ENCODE assay signal across 14 cellular contexts in genomic region chr7:134684165-134684564, GRCh38. TPM values are rescaled to one million over a fixed set of nuclear protein-coding genes. Genes with fewer than 3 reads are reported as not detected.
A peak's percentile ranks its signal among the peaks of the same experiment; 100 is the strongest.
DNase-seq lines count a peak whose midpoint lies in the region; ATAC-seq, FAIRE-seq and TF ChIP-seq lines count a peak whose summit lies in the region.
"Had no signal": no experiment of that assay in that cellular context is flagged by ENCODE, and none has a peak within 500 bp of the region (broad histone marks: within the 10 kb centered on the region; RNA-seq: fewer than 3 reads in every experiment).

No MANE protein-coding gene starts in this region.

- FAIRE-seq in bronchial epithelial cell (lab: Jason Lieb, UNC): no peak
- FAIRE-seq in frontal cortex (lab: Jason Lieb, UNC): peak; percentile 34
- FAIRE-seq: G401.6, H54, K562 had no signal

- H3K9me3 ChIP-seq in IMR-90 (ENCODE audit: control insufficient read depth, insufficient read depth, low read length) (no peaks in the 10 kb centered on the region), neural progenitor cell (ENCODE audit: low read depth) (no peaks in the 10 kb centered on the region)

- TF ChIP-seq RAD21 in IMR-90 (IDR thresholded peaks at IDR 0.05; ENCODE audit: low read length): no peak

- H3K4ac ChIP-seq in IMR-90 (ENCODE audit: low read depth, low read length): no peak overlapping the region

- H3K4me1 ChIP-seq in IMR-90 (ENCODE audit: control insufficient read depth, insufficient read depth, low read length): peaks cover 10% of the 10 kb centered on the region
- H3K4me1 ChIP-seq in neural progenitor cell: no peaks in the 10 kb centered on the region

- no CpG with 5 or more reads among the region's 3 CpGs for WGBS in IMR-90 (ENCODE audit: extremely low coverage in 2 of 2, insufficient read length in 1 of 2), 2 experiments

- H3K14ac ChIP-seq in IMR-90 (replicated peaks; ENCODE audit: low read depth, low read length): no peak overlapping the region

- peaks cover 5% of the 10 kb centered on the region for H3K36me3 ChIP-seq in IMR-90 (ENCODE audit: control insufficient read depth, insufficient read depth, low read length)
- no peaks in the 10 kb centered on the region for H3K36me3 ChIP-seq in bronchial epithelial cell (ENCODE audit: control insufficient read depth, insufficient read depth, low read length)
- no peaks in the 10 kb centered on the region for H3K36me3 ChIP-seq in neural progenitor cell

- TF ChIP-seq CTCF in IMR-90 (conservative IDR thresholded peaks at IDR 0.05; ENCODE audit: low read depth, low read length): no peak
- no peak for TF ChIP-seq CTCF in bronchial epithelial cell (IDR thresholded peaks at IDR 0.05; ENCODE audit: insufficient read depth, low read length, severe bottlenecking)
- TF ChIP-seq CTCF in neural progenitor cell (IDR thresholded peaks at IDR 0.05): no peak

- H3K79me2 ChIP-seq in neural progenitor cell (ENCODE audit: low read depth): no peaks in the 10 kb centered on the region

- CTCF ChIA-PET in IMR-90 (lab: Yijun Ruan, JAX): no interaction called here

- POLR2A ChIA-PET in IMR-90 (lab: Charles Lee; ENCODE audit: unreplicated experiment): no interaction called here

- no peak overlapping the region for H3K27ac Mint-ChIP-seq in neural progenitor cell
- H3K27ac Mint-ChIP-seq: CD14-positive monocyte had no signal

- H3F3A ChIP-seq in neural progenitor cell (ENCODE audit: low read depth): no peaks in the 10 kb centered on the region

- dilution Hi-C loops in IMR-90 (cut with HindIII; ENCODE audit: low sequenced_read_pairs, unreplicated experiment): no loop called here

- H4K20me1 ChIP-seq in IMR-90 (ENCODE audit: insufficient read depth, low read length) (no peaks in the 10 kb centered on the region), neural progenitor cell (ENCODE audit: low read depth) (no peaks in the 10 kb centered on the region)

- no peaks in the 10 kb centered on the region for H3K27me3 Mint-ChIP-seq in neural progenitor cell (ENCODE audit: insufficient read depth, low read depth)

- H4K5ac ChIP-seq in IMR-90 (ENCODE audit: low read depth, low read length): no peak overlapping the region

- intact Hi-C loops in IMR-90 (cut with micrococcal nuclease): loop anchor here (10.0 kb wide), 2 partner anchors 871 to 961 kb away; partner anchors contain the start of gene NUP205

- H3K79me1 ChIP-seq in IMR-90 (ENCODE audit: low read depth in 1 of 2, low read length in 2 of 2): no peaks in the 10 kb centered on the region

- no peaks in the 10 kb centered on the region for H3K9me3 Mint-ChIP-seq in neural progenitor cell
- H3K9me3 Mint-ChIP-seq: CD14-positive monocyte; CD8-positive, alpha-beta memory T cell had no signal

- no peak overlapping the region for H2BK5ac ChIP-seq in IMR-90 (ENCODE audit: low read depth, low read length, poor library complexity, severe bottlenecking)

- H3K36me3 Mint-ChIP-seq in neural progenitor cell: peaks cover 7% of the 10 kb centered on the region

- H3K4me1 Mint-ChIP-seq in neural progenitor cell: no peaks in the 10 kb centered on the region
- H3K4me1 Mint-ChIP-seq: CD14-positive monocyte; CD8-positive, alpha-beta memory T cell had no signal

- ATAC-seq in IMR-90 (ENCODE audit: low read depth): no peak
- ATAC-seq: HCT116, K562 had no signal

- H4K91ac ChIP-seq in IMR-90 (ENCODE audit: insufficient read depth, low read depth, low read length): no peak overlapping the region

- H2AFZ ChIP-seq in IMR-90 (replicated peaks; ENCODE audit: low read length, poor library complexity) (no peak overlapping the region), neural progenitor cell (replicated peaks) (no peak overlapping the region)

- H3K9ac ChIP-seq in IMR-90 (ENCODE audit: low read depth, low read length) (no peak overlapping the region), neural progenitor cell (no peak overlapping the region)

- no peak overlapping the region for H2AK5ac ChIP-seq in IMR-90 (ENCODE audit: low read depth, low read length)

- no peak overlapping the region for H2BK20ac ChIP-seq in IMR-90 (ENCODE audit: low read depth, low read length)

- no peak overlapping the region for H3K4me3 Mint-ChIP-seq in neural progenitor cell
- H3K4me3 Mint-ChIP-seq: CD14-positive monocyte; CD8-positive, alpha-beta memory T cell had no signal

- no TSS peak for BruUV-seq in IMR-90 (replicated peaks; lab: Mats Ljungman, UMichigan)

- H2BK15ac ChIP-seq in IMR-90 (ENCODE audit: low read depth, low read length): no peak overlapping the region

- DNase-seq in ELR (ENCODE audit: low read depth) (peak; percentile 58), IMR-90 (peak; percentile 77), bronchial epithelial cell (ENCODE audit: low read depth) (peak; percentile 49), frontal cortex (ENCODE audit: low spot score in 2 of 2) (no peak), anterior cingulate cortex (lab: John Stamatoyannopoulos, UW) (no peak), NOMO-1 (lab: John Stamatoyannopoulos, UW; ENCODE audit: unreplicated experiment in 2 of 2) (no peak), neural progenitor cell (ENCODE audit: low spot score) (no peak)
- DNase-seq: CD8-positive, alpha-beta memory T cell; DMS53 had no signal

- no peak overlapping the region for H2AK9ac ChIP-seq in IMR-90 (replicated peaks; ENCODE audit: low read depth, low read length, poor library complexity)

- H3K23ac ChIP-seq in IMR-90 (ENCODE audit: low read depth, low read length): no peak overlapping the region

- H3K27me3 ChIP-seq in IMR-90 (ENCODE audit: control insufficient read depth, insufficient read depth, low read length) (no peaks in the 10 kb centered on the region), bronchial epithelial cell (ENCODE audit: control insufficient read depth, insufficient read depth, low read length) (no peaks in the 10 kb centered on the region), neural progenitor cell (no peaks in the 10 kb centered on the region)

- H3K56ac ChIP-seq in IMR-90 (ENCODE audit: extremely low read depth, insufficient read depth, low read length): no peak overlapping the region

- no peak for TF ChIP-seq POLR2A in IMR-90 (IDR thresholded peaks at IDR 0.05; ENCODE audit: low read depth, low read length)

- H3K27ac ChIP-seq in IMR-90 (ENCODE audit: insufficient read depth, low read length) (no peak overlapping the region), neural progenitor cell (no peak overlapping the region)

- no peak overlapping the region for H3K4me3 ChIP-seq in IMR-90 (ENCODE audit: insufficient read depth, low read depth, low read length)
- H3K4me3 ChIP-seq in bronchial epithelial cell (ENCODE audit: low read depth, low read length): no peak overlapping the region
- H3K4me3 ChIP-seq in neural progenitor cell: no peak overlapping the region
- H3K4me3 ChIP-seq: K562 had no signal

- no peak overlapping the region for H3K4me2 ChIP-seq in IMR-90 (ENCODE audit: low read depth, low read length)
- H3K4me2 ChIP-seq in neural progenitor cell: no peak overlapping the region

- no peak overlapping the region for H3K18ac ChIP-seq in IMR-90 (ENCODE audit: low read depth, low read length)

- H3K9me1 ChIP-seq in IMR-90 (ENCODE audit: insufficient read depth, low read length): peaks cover 7% of the 10 kb centered on the region; the same call in 1 of the 2 replicates

- in situ Hi-C loops in IMR-90 (cut with MboI; ENCODE audit: low sequenced_read_pairs): loop anchor here (10.0 to 25.0 kb wide), 3 partner anchors 481 to 878 kb away; partner anchors contain the start of gene NUP205

- no peak overlapping the region for H4K8ac ChIP-seq in IMR-90 (ENCODE audit: low read depth in 2 of 2, low read length in 2 of 2)

- no peak overlapping the region for H2BK120ac ChIP-seq in IMR-90 (ENCODE audit: low read depth, low read length)

TF ChIP-seq in IMR-90, 13 proteins besides CTCF, POLR2A, EP300 and RAD21:
- TF ChIP-seq ELK1 (IDR thresholded peaks at IDR 0.05; ENCODE audit: borderline replicate concordance, low read depth, low read length) (no peak), RCOR1 (IDR thresholded peaks at IDR 0.05; ENCODE audit: insufficient replicate concordance, low read length) (no peak), RFX5 (IDR thresholded peaks at IDR 0.05; ENCODE audit: low read depth, low read length) (no peak), CHD1 (IDR thresholded peaks at IDR 0.05; ENCODE audit: low read depth, low read length) (no peak), MXI1 (IDR thresholded peaks at IDR 0.05; ENCODE audit: borderline replicate concordance, low read depth, low read length) (no peak), CEBPB (IDR thresholded peaks at IDR 0.05; ENCODE audit: low read depth, low read length) (no peak), USF2 (IDR thresholded peaks at IDR 0.05; ENCODE audit: low read depth, low read length) (no peak), NFE2L2 (IDR thresholded peaks at IDR 0.05; ENCODE audit: low read depth, low read length) (no peak), MAZ (IDR thresholded peaks at IDR 0.05; ENCODE audit: borderline replicate concordance, low read depth, low read length) (no peak), FOS (IDR thresholded peaks at IDR 0.05; ENCODE audit: low read depth, low read length) (no peak), MAFK (IDR thresholded peaks at IDR 0.05; ENCODE audit: low read depth, low read length) (no peak), BHLHE40 (IDR thresholded peaks at IDR 0.05; ENCODE audit: low read depth, low read length) (no peak), SMC3 (IDR thresholded peaks at IDR 0.05; ENCODE audit: low read depth, low read length) (no peak)

RNA-seq across cellular contexts. Expression of gene BPGM, which starts 37.5 kb away (rescaled TPM):
- total RNA-seq in IMR-90 (2012; rRNA removed): 18.8 and 32.8 TPM in 2 replicates
- polyA plus RNA-seq in IMR-90 (2012; rRNA removed): 16.8 and 20.0 TPM in 2 replicates
- polyA plus RNA-seq in IMR-90 (2012; cell fraction: cytosol; rRNA removed): 5.1 and 9.8 TPM in 2 replicates
- 1.6 and 14.7 TPM in 2 replicates for polyA plus RNA-seq in IMR-90 (2012; cell fraction: nucleus; rRNA removed; ENCODE audit: low replicate concordance)
- 14.2 and 16.6 TPM in 2 replicates for total RNA-seq in bronchial epithelial cell
- total RNA-seq in frontal cortex: 46.9 TPM
- 25.5 and 49.7 TPM in 2 replicates for total RNA-seq in neural progenitor cell (ENCODE audit: low replicate concordance)

Comparison
In these comparisons a context has a peak if more than half of its experiments do, and no peak if none do; other contexts are left out.
1. DNase-seq: peak in ELR (single experiment), IMR-90 (single experiment) and bronchial epithelial cell (single experiment); none in frontal cortex (0 of 2), anterior cingulate cortex (0 of 58), NOMO-1 (0 of 2) and neural progenitor cell (single experiment).